Comparison of ENCODE assay signal across 9 cellular contexts in genomic region chr10:89001428-89002072, GRCh38. TPM values are rescaled to one million over a fixed set of nuclear protein-coding genes. Genes with fewer than 3 reads are reported as not detected.
DNase-seq lines count a peak whose midpoint lies in the region; ATAC-seq, FAIRE-seq and TF ChIP-seq lines count a peak whose summit lies in the region.
"Had no signal": no experiment of that assay in that cellular context is flagged by ENCODE, and none has a peak within 500 bp of the region (broad histone marks: within the 10 kb centered on the region; RNA-seq: fewer than 3 reads in every experiment).

No MANE protein-coding gene starts in this region.

- H3K4me3 Mint-ChIP-seq in activated T-cell treated with anti-CD3 and anti-CD28 coated beads, Interleukin-2, amount 50 U/mL, for 72 hours = peak overlapping the region; percentile 68 to 92
- H3K4me3 Mint-ChIP-seq in astrocyte (ENCODE audit: unreplicated experiment) = no peak overlapping the region

- H3K36me3 Mint-ChIP-seq in activated T-cell treated with anti-CD3 and anti-CD28 coated beads, Interleukin-2, amount 50 U/mL, for 72 hours (ENCODE audit: insufficient read depth in 2 of 2) = peaks cover 10 to 29% of the 10 kb centered on the region in 2 donors
- H3K36me3 Mint-ChIP-seq in astrocyte (ENCODE audit: low read depth, unreplicated experiment) = no peaks in the 10 kb centered on the region

- H3K4me1 ChIP-seq in astrocyte (ENCODE audit: insufficient read depth, low read length) (peaks cover 8% of the 10 kb centered on the region), tibial nerve (peaks cover 0 to 40% (median 7%) of the 10 kb centered on the region in 4 donors)

- H3K4me2 ChIP-seq in astrocyte (ENCODE audit: low read length) = peak overlapping the region; percentile 30

- no peak overlapping the region for H2AFZ ChIP-seq in astrocyte (ENCODE audit: low read depth, low read length)

- H3K9me3 Mint-ChIP-seq in activated T-cell treated with anti-CD3 and anti-CD28 coated beads, Interleukin-2, amount 50 U/mL, for 72 hours = no peaks in the 10 kb centered on the region
- H3K9me3 Mint-ChIP-seq in astrocyte (ENCODE audit: unreplicated experiment) = no peaks in the 10 kb centered on the region

- 33 to 44% methylated on average over 7 of the region's 7 CpGs for WGBS in tibial nerve, 2 donors

- H3K9me3 ChIP-seq in astrocyte (ENCODE audit: insufficient read depth, low read depth, low read length) (no peaks in the 10 kb centered on the region), tibial nerve (no peaks in the 10 kb centered on the region)

- no peak for TF ChIP-seq POLR2A in tibial nerve (IDR thresholded peaks at IDR 0.05)

- H3K27ac ChIP-seq in astrocyte (ENCODE audit: low read depth, low read length) (no peak overlapping the region), tibial nerve (peak overlapping the region in 3 of 4 donors; percentile 60 to 81 (median 76))

- peak; percentile 27 to 31 for ATAC-seq in activated T-cell treated with anti-CD3 and anti-CD28 coated beads, Interleukin-2, amount 50 U/mL, for 72 hours (replicated peaks in 1 of 2)
- no peak for ATAC-seq in HG03196 (IDR thresholded peaks at IDR 0.05; ENCODE audit: unreplicated experiment)
- no peak for ATAC-seq in HG02759 (IDR thresholded peaks at IDR 0.05; ENCODE audit: unreplicated experiment)

- peaks cover 69% of the 10 kb centered on the region for H3K4me1 Mint-ChIP-seq in activated T-cell treated with anti-CD3 and anti-CD28 coated beads, Interleukin-2, amount 50 U/mL, for 72 hours (ENCODE audit: low read depth)
- H3K4me1 Mint-ChIP-seq in astrocyte (ENCODE audit: low read depth, unreplicated experiment) = peaks cover 7% of the 10 kb centered on the region

- no peak for TF ChIP-seq CTCF in astrocyte (IDR thresholded peaks at IDR 0.05; ENCODE audit: insufficient read depth, low read depth, low read length)
- TF ChIP-seq CTCF in tibial nerve (IDR thresholded peaks at IDR 0.05) = no peak

- peaks cover 34% of the 10 kb centered on the region for H3K79me2 ChIP-seq in astrocyte (ENCODE audit: insufficient read depth, low read length)

- no peak overlapping the region for H3K9ac ChIP-seq in astrocyte (ENCODE audit: low read length)

- no peaks in the 10 kb centered on the region for H3K27me3 ChIP-seq in astrocyte (ENCODE audit: insufficient read depth, low read length)
- no peaks in the 10 kb centered on the region for H3K27me3 ChIP-seq in tibial nerve

- no peak overlapping the region for H3K4me3 ChIP-seq in astrocyte (ENCODE audit: insufficient read depth, low read depth, low read length)
- no peak overlapping the region for H3K4me3 ChIP-seq in tibial nerve

- peak overlapping the region; percentile 97 for H3K27ac Mint-ChIP-seq in activated T-cell treated with anti-CD3 and anti-CD28 coated beads, Interleukin-2, amount 50 U/mL, for 72 hours
- no peak overlapping the region for H3K27ac Mint-ChIP-seq in astrocyte (ENCODE audit: unreplicated experiment)

- peaks cover 5% of the 10 kb centered on the region for H3K36me3 ChIP-seq in astrocyte (ENCODE audit: insufficient read depth, low read length)
- peaks cover 0 to 6% (median 0%) of the 10 kb centered on the region in 3 donors for H3K36me3 ChIP-seq in tibial nerve

- no peaks in the 10 kb centered on the region for H3K27me3 Mint-ChIP-seq in activated T-cell treated with anti-CD3 and anti-CD28 coated beads, Interleukin-2, amount 50 U/mL, for 72 hours (ENCODE audit: low read depth)
- no peaks in the 10 kb centered on the region for H3K27me3 Mint-ChIP-seq in astrocyte (ENCODE audit: low read depth, unreplicated experiment)

- DNase-seq in activated T-cell treated with anti-CD3 and anti-CD28 coated beads, Interleukin-2, amount 50 U/mL, for 72 hours = no peak
- DNase-seq in activated T-cell treated with anti-CD3 and anti-CD28 coated beads, Interleukin-2, amount 50 U/mL, for 1 hour = no peak
- DNase-seq in astrocyte (ENCODE audit: low read depth) (no peak), islet precursor cell (peak; percentile 57), tibial nerve (ENCODE audit: low spot score in 2 of 2) (no peak), SIG-M5 treated with dmso at 0.1 percent for 504 hours (lab: John Stamatoyannopoulos, UW; ENCODE audit: unreplicated experiment) (no peak)
- DNase-seq: RPMI8226 had no signal

- no peak for TF ChIP-seq EP300 in tibial nerve (IDR thresholded peaks at IDR 0.05)

- peaks cover 24% of the 10 kb centered on the region for H4K20me1 ChIP-seq in astrocyte (ENCODE audit: insufficient read depth, low read length)

- peak; percentile 23 for FAIRE-seq in astrocyte (lab: Jason Lieb, UNC)

RNA-seq across cellular contexts. Expression of gene FAS, which starts 11.0 kb away (rescaled TPM):
- 100 to 1,000 TPM; 111 to 138 TPM for total RNA-seq in activated T-cell treated with anti-CD3 and anti-CD28 coated beads, Interleukin-2, amount 50 U/mL, for 72 hours
- total RNA-seq in astrocyte (32.3 and 32.6 TPM in 2 replicates), tibial nerve (10 to 100 TPM; 18.4 to 32.2 (median 20.9) TPM)

RNA-seq across cellular contexts. Expression of gene ACTA2, which starts 49.0 kb away (rescaled TPM):
- 10 to 100 TPM; 60.7 to 76.9 TPM for total RNA-seq in activated T-cell treated with anti-CD3 and anti-CD28 coated beads, Interleukin-2, amount 50 U/mL, for 72 hours
- 320 and 345 TPM in 2 replicates for total RNA-seq in astrocyte
- 100 to 1,000 TPM; 340 to 708 (median 458) TPM for total RNA-seq in tibial nerve

Comparison
In these comparisons a context has a peak if more than half of its experiments do, and no peak if none do; other contexts are left out.
1. ATAC-seq: peak in activated T-cell treated with anti-CD3 and anti-CD28 coated beads, Interleukin-2, amount 50 U/mL, for 72 hours (2 of 2); none in HG03196 (single experiment) and HG02759 (single experiment).